ENCODE assay signal across 8 cellular contexts in genomic region chr5:79990598-79991507, GRCh38. TPM values are rescaled to one million over a fixed set of nuclear protein-coding genes. Genes with fewer than 3 reads are reported as not detected.
A peak's percentile ranks its signal among the peaks of the same experiment; 100 is the strongest.
DNase-seq lines count a peak whose midpoint lies in the region; ATAC-seq, FAIRE-seq and TF ChIP-seq lines count a peak whose summit lies in the region.

Gene MTX3 (minus strand): TSS chr5:79991262. CDS start chr5:79991238, 24 bp downstream.

- H3K79me2 ChIP-seq in HepG2 (ENCODE audit: insufficient read depth, low read length), result peaks cover 7% of the 10 kb centered on the region

- peak within 1 kb of the TSS; percentile 98 for H2AFZ ChIP-seq in HepG2 (ENCODE audit: low read length)

- H3K9me3 ChIP-seq in HepG2 (ENCODE audit: low read length), result no peaks in the 10 kb centered on the region

- POLR2A ChIA-PET in HepG2 (lab: Yijun Ruan, JAX), result interaction anchor here (0.6 kb wide), 1 partner anchor 19 kb away, joined by 4 read pairs; no protein-coding TSS in a partner anchor

- peak; percentile 81 for ATAC-seq in HG03439 (IDR thresholded peaks at IDR 0.05; ENCODE audit: unreplicated experiment)
- ATAC-seq in HepG2, result peak; percentile 99

- BruUV-seq in HepG2 (replicated peaks; lab: Mats Ljungman, UMichigan), result no TSS peak

- peaks cover 1 to 22% of the 10 kb centered on the region in 2 experiments; a peak in 2 of 5 replicates for H3K36me3 ChIP-seq in HepG2 (replicated peaks in 1 of 2; ENCODE audit: control insufficient read depth in 1 of 2, insufficient read depth in 2 of 2, low read length in 2 of 2)

- intact Hi-C loops in HepG2 (cut with micrococcal nuclease; ENCODE audit: unreplicated experiment), result no loop called here

- FAIRE-seq in HepG2 (lab: Jason Lieb, UNC), result peak; percentile 23

- TF ChIP-seq POLR2A in GM19193 (IDR thresholded peaks at IDR 0.05; ENCODE audit: extremely low read depth, insufficient read depth, insufficient read length), result peak; percentile 71
- TF ChIP-seq POLR2A in HepG2 (IDR thresholded peaks at IDR 0.05; ENCODE audit: insufficient read depth in 1 of 2, low read depth in 2 of 2, low read length in 2 of 2), result peak; percentile 75

- peak; percentile 53 for TF ChIP-seq RAD21 in HepG2 (CRISPR knock-in tag; IDR thresholded peaks at IDR 0.05)

- TF ChIP-seq EP300 in HepG2 (IDR thresholded peaks at IDR 0.05; ENCODE audit: low read depth in 2 of 2, low read length in 2 of 2), result 0 out of 4 replicates have a peak, but pooled peaks of 1 of the 2 experiments have one; percentile 32
- no peak for TF ChIP-seq EP300 in HepG2 (CRISPR knock-in tag; IDR thresholded peaks at IDR 0.05; ENCODE audit: borderline replicate concordance)

- peak within 1 kb of the TSS; percentile 86 for H3K27ac ChIP-seq in HepG2 (ENCODE audit: extremely low read length, insufficient read depth, low read length)

- H3K4me2 ChIP-seq in HepG2 (ENCODE audit: low read depth, low read length), result peak within 1 kb of the TSS; percentile 84

- CTCF ChIA-PET in HepG2 (lab: Yijun Ruan, JAX; ENCODE audit: low intra/inter-chr PET ratio, low total read pairs), result no interaction called here

- H3K27me3 ChIP-seq in HepG2 (ENCODE audit: control insufficient read depth in 1 of 2, insufficient read depth in 2 of 2, low read length in 2 of 2), result no peaks in the 10 kb centered on the region; a peak in 1 of 5 replicates

- in situ Hi-C loops in HepG2 (cut with HindIII; ENCODE audit: extremely low pct_ligation_motif_present, low pct_unique_long_range_greater_than_20kb), result no loop called here

- DNase-seq in AG10803 (ENCODE audit: low read depth), result peak; percentile 81
- DNase-seq in NCI-H748 (lab: John Stamatoyannopoulos, UW; ENCODE audit: unreplicated experiment), result peak; percentile 95
- DNase-seq in activated CD4-positive, alpha-beta T cell treated with anti-CD3 and anti-CD28 coated beads, Interleukin-2, amount 50 U/mL, for 4 hours, result peak; percentile 86
- DNase-seq in dermis blood vessel endothelial cell, result peak; percentile 75
- peak; percentile 84 for DNase-seq in HepG2 (ENCODE audit: low spot score)
- peak; percentile 82 to 84 for DNase-seq in stimulated activated CD4-positive, alpha-beta T cell treated with anti-CD3 and anti-CD28 coated beads, Interleukin-2, amount 100 ng/mL, for 48 hours

- H4K20me1 ChIP-seq in HepG2 (ENCODE audit: insufficient read depth, low read length), result no peaks in the 10 kb centered on the region

- no peak; the same call in 1 of the 2 replicates for TF ChIP-seq CTCF in AG10803 (conservative IDR thresholded peaks at IDR 0.05; ENCODE audit: low read length)
- TF ChIP-seq CTCF in HepG2 (CRISPR knock-in tag; IDR thresholded peaks at IDR 0.05), result peak; percentile 28; the same call in 1 of the 2 replicates

- H3K9ac ChIP-seq in HepG2 (ENCODE audit: insufficient read depth, low read depth, low read length), result peak within 1 kb of the TSS; percentile 77

- H3K4me1 ChIP-seq in HepG2 (ENCODE audit: insufficient read depth, low read length), result peaks cover 30% of the 10 kb centered on the region

- WGBS in HepG2 (ENCODE audit: low lambda C conversion rate), result under 1% methylated on average over 16 of the region's 50 CpGs

- H3K4me3 ChIP-seq in AG10803 (ENCODE audit: low read length), result peak within 1 kb of the TSS; percentile 86
- peak within 1 kb of the TSS; percentile 86 to 95 (median 94) for H3K4me3 ChIP-seq in HepG2 (replicated peaks in 1 of 3; ENCODE audit: insufficient read depth in 1 of 3, low read depth in 2 of 3, low read length in 3 of 3)

TF ChIP-seq in HepG2, 621 proteins besides CTCF, POLR2A, EP300 and RAD21 (continues in another document):
- TF ChIP-seq KLF12 (CRISPR knock-in tag; IDR thresholded peaks at IDR 0.05; ENCODE audit: borderline replicate concordance) (no peak), ZNF687 (CRISPR knock-in tag; IDR thresholded peaks at IDR 0.05) (peak; percentile 94), ZNF33A (CRISPR knock-in tag; IDR thresholded peaks at IDR 0.05; ENCODE audit: borderline replicate concordance) (no peak), SKI (IDR thresholded peaks at IDR 0.05; ENCODE audit: partially characterized antibody) (no peak), ZMAT5 (CRISPR knock-in tag; IDR thresholded peaks at IDR 0.05; ENCODE audit: borderline replicate concordance, low read depth) (no peak), HMG20A (CRISPR knock-in tag; IDR thresholded peaks at IDR 0.05; ENCODE audit: borderline replicate concordance) (no peak), PAXIP1 (CRISPR knock-in tag; conservative IDR thresholded peaks at IDR 0.05) (peak; percentile 58)

RNA-seq across cellular contexts. Expression of gene MTX3, which starts in this region (rescaled TPM):
- total RNA-seq in dermis blood vessel endothelial cell (7.0 and 8.5 TPM in 2 replicates), HepG2 (2016; rRNA removed; fragmentation: Illumina TruSeq; extraction: Trizol) (16.7 and 18.5 TPM in 2 replicates)
- 1.8 and 2.4 TPM in 2 replicates for total RNA-seq in HepG2 (2016; cell fraction: cytosol; rRNA removed; fragmentation: Illumina TruSeq; extraction: Trizol; ENCODE audit: low read depth)
- 15.3 and 19.1 TPM in 2 replicates for total RNA-seq in HepG2 (2016; cell fraction: insoluble cytoplasmic fraction; rRNA removed; fragmentation: Illumina TruSeq; extraction: Trizol)
- 3.9 and 5.3 TPM in 2 replicates for total RNA-seq in HepG2 (2016; cell fraction: membrane; rRNA removed; fragmentation: Illumina TruSeq; extraction: Trizol)
- total RNA-seq in HepG2 (2016; cell fraction: nucleus; rRNA removed; fragmentation: Illumina TruSeq; extraction: Trizol), result 23.1 and 23.6 TPM in 2 replicates
- polyA plus RNA-seq in HepG2 (2011; rRNA removed), result 9.0 and 9.9 TPM in 2 replicates
- polyA plus RNA-seq in HepG2 (2011; cell fraction: cytosol; rRNA removed), result 2.6 and 4.0 TPM in 2 replicates
- polyA plus RNA-seq in HepG2 (2011; cell fraction: nucleus; rRNA removed), result 9.6 and 13.7 TPM in 2 replicates
- polyA plus RNA-seq in HepG2 (2012), result 6.3 and 8.5 TPM in 2 replicates
- polyA plus RNA-seq in HepG2 (2016; cell fraction: cytosol; fragmentation: Illumina TruSeq; extraction: Trizol; ENCODE audit: low read depth), result 0.60 and 0.66 TPM in 2 replicates
- 9.3 and 11.2 TPM in 2 replicates for polyA plus RNA-seq in HepG2 (2016; cell fraction: insoluble cytoplasmic fraction; fragmentation: Illumina TruSeq; extraction: Trizol; ENCODE audit: low read depth)
- 1.1 and 1.4 TPM in 2 replicates for polyA plus RNA-seq in HepG2 (2016; cell fraction: membrane; fragmentation: Illumina TruSeq; extraction: Trizol; ENCODE audit: low read depth)
- polyA plus RNA-seq in HepG2 (2016; cell fraction: nucleus; fragmentation: Illumina TruSeq; extraction: Trizol; ENCODE audit: insufficient read depth, low read depth), result 38.4 and 40.1 TPM in 2 replicates
- polyA minus RNA-seq in HepG2 (2011; rRNA and poly(A)+ RNA removed; ENCODE audit: low replicate concordance), result 6.7 and 14.5 TPM in 2 replicates
- 5.8 and 6.8 TPM in 2 replicates for polyA minus RNA-seq in HepG2 (2011; cell fraction: cytosol; rRNA and poly(A)+ RNA removed)
- polyA minus RNA-seq in HepG2 (2011; cell fraction: nucleus; rRNA and poly(A)+ RNA removed), result 18.0 and 19.5 TPM in 2 replicates

Comparison
In these comparisons a context has a peak if more than half of its experiments do, and no peak if none do; other contexts are left out.
1. Peak in every context shown above with its lines: DNase-seq, ATAC-seq, H3K4me3 ChIP-seq and H3K27ac ChIP-seq.